Comparison of ENCODE assay signal across 8 cellular contexts in genomic region chr1:171740987-171741871, GRCh38. TPM values are rescaled to one million over a fixed set of nuclear protein-coding genes. Genes with fewer than 3 reads are reported as not detected.
DNase-seq lines count a peak whose midpoint lies in the region; ATAC-seq and TF ChIP-seq lines count a peak whose summit lies in the region.

No MANE protein-coding gene starts in this region.

- peak overlapping the region; percentile 86 for H3K9ac ChIP-seq in SK-N-MC (ENCODE audit: insufficient read length)

- H3K27me3 ChIP-seq in CD4-positive, CD25-positive, alpha-beta regulatory T cell (ENCODE audit: control insufficient read depth, insufficient read depth, low read length), result no peaks in the 10 kb centered on the region
- no peaks in the 10 kb centered on the region for H3K27me3 ChIP-seq in adrenal gland
- H3K27me3 ChIP-seq in right atrium auricular region, result no peaks in the 10 kb centered on the region
- no peaks in the 10 kb centered on the region for H3K27me3 ChIP-seq in psoas muscle (ENCODE audit: insufficient read depth in 3 of 3, low read length in 2 of 3)

- peak in 3 of 6 experiments; percentile 2 to 30 (median 10) for TF ChIP-seq CTCF in adrenal gland (IDR thresholded peaks at IDR 0.05)
- no peak for TF ChIP-seq CTCF in right atrium auricular region (IDR thresholded peaks at IDR 0.05)
- no peak for TF ChIP-seq CTCF in psoas muscle (IDR thresholded peaks at IDR 0.05)

- TF ChIP-seq POLR2A in adrenal gland (IDR thresholded peaks at IDR 0.05), result no peak

- WGBS in adrenal gland, 4 donors, result 1 to 2% (median 2%) methylated on average over 28 of the region's 28 CpGs
- WGBS in psoas muscle, 3 donors, result 1% methylated on average over 28 of the region's 28 CpGs

- H3K27me3 Mint-ChIP-seq in CD4-positive, CD25-positive, alpha-beta regulatory T cell, result no peaks in the 10 kb centered on the region

- peak; percentile 17 to 82 (median 32) for DNase-seq in CD4-positive, CD25-positive, alpha-beta regulatory T cell
- peak; percentile 15 for DNase-seq in Jurkat, Clone E6-1 (ENCODE audit: low read depth, low spot score)
- no peak for DNase-seq in SK-N-MC (ENCODE audit: low read depth, low spot score)
- DNase-seq in adrenal gland, result peak; percentile 32 to 77 (median 53)
- no peak for DNase-seq in right atrium auricular region (ENCODE audit: low spot score)
- DNase-seq in psoas muscle, result peak; percentile 29 to 69
- DNase-seq in NCI-H2196 (lab: John Stamatoyannopoulos, UW; ENCODE audit: unreplicated experiment), result no peak

- H3K27ac ChIP-seq in CD4-positive, CD25-positive, alpha-beta regulatory T cell (ENCODE audit: insufficient read depth, low read length, poor library complexity, severe bottlenecking), result peak overlapping the region; percentile 95
- H3K27ac ChIP-seq in SK-N-MC, result no peak overlapping the region
- H3K27ac ChIP-seq in adrenal gland, result peak overlapping the region; percentile 84 to 98 (median 95)
- H3K27ac ChIP-seq in right atrium auricular region, result peak overlapping the region; percentile 94 to 95
- H3K27ac ChIP-seq in psoas muscle, result peak overlapping the region; percentile 98

- intact Hi-C loops in adrenal gland (cut with DNase I), result no loop called here
- intact Hi-C loops in psoas muscle (cut with DNase I), result loop anchor here (5.0 to 10.0 kb wide), 3 partner anchors 41 to 254 kb away; partner anchors contain the start of genes METTL13 (in 1 of the 2) and PRRC2C (in 1 of the 2)

- H3K36me3 Mint-ChIP-seq in CD4-positive, CD25-positive, alpha-beta regulatory T cell, result peaks cover 11% of the 10 kb centered on the region

- peaks cover 21% of the 10 kb centered on the region for H3K36me3 ChIP-seq in CD4-positive, CD25-positive, alpha-beta regulatory T cell (ENCODE audit: control insufficient read depth, insufficient read depth, low read length)
- H3K36me3 ChIP-seq in SK-N-MC (ENCODE audit: insufficient read depth, low read length), result peaks cover 10% of the 10 kb centered on the region
- H3K36me3 ChIP-seq in adrenal gland (replicated peaks in 1 of 2), result peaks cover 0 to 9% of the 10 kb centered on the region in 2 donors
- peaks cover 18% of the 10 kb centered on the region for H3K36me3 ChIP-seq in right atrium auricular region
- peaks cover 0 to 25% of the 10 kb centered on the region in 2 donors for H3K36me3 ChIP-seq in psoas muscle (ENCODE audit: insufficient read depth in 1 of 2, low read depth in 1 of 2)

- peaks cover 25 to 63% (median 49%) of the 10 kb centered on the region in 4 donors for H3K4me1 Mint-ChIP-seq in CD4-positive, CD25-positive, alpha-beta regulatory T cell

- ATAC-seq in CD4-positive, CD25-positive, alpha-beta regulatory T cell (ENCODE audit: low read depth in 2 of 2), result peak in 1 of 2 donors; percentile 18
- ATAC-seq in GM21367 (IDR thresholded peaks at IDR 0.05; ENCODE audit: unreplicated experiment) (peak; percentile 27), psoas muscle (peak; percentile 41 to 64 (median 53))

- H3K4me3 Mint-ChIP-seq in CD4-positive, CD25-positive, alpha-beta regulatory T cell, result peak overlapping the region; percentile 97 to 99 (median 99)

- peak overlapping the region; percentile 98 to 100 (median 100) for H3K27ac Mint-ChIP-seq in CD4-positive, CD25-positive, alpha-beta regulatory T cell

- H3K9me3 ChIP-seq in CD4-positive, CD25-positive, alpha-beta regulatory T cell (ENCODE audit: control insufficient read depth in 2 of 2, low read length in 2 of 2), result no peaks in the 10 kb centered on the region
- no peaks in the 10 kb centered on the region for H3K9me3 ChIP-seq in SK-N-MC (ENCODE audit: low read depth, low read length)
- H3K9me3 ChIP-seq in adrenal gland (replicated peaks in 1 of 3), result no peaks in the 10 kb centered on the region
- no peaks in the 10 kb centered on the region for H3K9me3 ChIP-seq in right atrium auricular region
- no peaks in the 10 kb centered on the region for H3K9me3 ChIP-seq in psoas muscle

- peaks cover 0 to 1% (median 0%) of the 10 kb centered on the region in 7 donors for H3K9me3 Mint-ChIP-seq in CD4-positive, CD25-positive, alpha-beta regulatory T cell

- peaks cover 50% of the 10 kb centered on the region for H3K4me1 ChIP-seq in CD4-positive, CD25-positive, alpha-beta regulatory T cell (ENCODE audit: control insufficient read depth, insufficient read depth, low read length, poor library complexity, severe bottlenecking)
- H3K4me1 ChIP-seq in adrenal gland (replicated peaks in 1 of 2) (peaks cover 27 to 37% of the 10 kb centered on the region in 2 donors), right atrium auricular region (peaks cover 0 to 27% of the 10 kb centered on the region in 2 donors), psoas muscle (peaks cover 35% of the 10 kb centered on the region)

- H3K4me3 ChIP-seq in CD4-positive, CD25-positive, alpha-beta regulatory T cell (ENCODE audit: low read depth, low read length), result peak overlapping the region; percentile 92
- H3K4me3 ChIP-seq in Jurkat, Clone E6-1 (ENCODE audit: low read length), result peak overlapping the region; percentile 74
- H3K4me3 ChIP-seq in SK-N-MC, result peak overlapping the region; percentile 99
- H3K4me3 ChIP-seq in adrenal gland, result peak overlapping the region; percentile 17 to 93 (median 82)
- peak overlapping the region; percentile 83 to 94 for H3K4me3 ChIP-seq in right atrium auricular region
- peak overlapping the region; percentile 79 for H3K4me3 ChIP-seq in psoas muscle

RNA-seq across cellular contexts. Expression of gene VAMP4, which starts 0.6 kb away (rescaled TPM):
- total RNA-seq in CD4-positive, CD25-positive, alpha-beta regulatory T cell, result 23.1 TPM
- polyA plus RNA-seq in CD4-positive, CD25-positive, alpha-beta regulatory T cell, result 10 to 100 TPM; 16.1 to 25.3 (median 20.9) TPM
- 10.4 TPM for polyA plus RNA-seq in Jurkat, Clone E6-1 (2012; ENCODE audit: insufficient read depth, insufficient read length)
- 10 to 100 TPM in 6 of 8 donors, 1 to 10 TPM in 2; 7.1 to 23.5 (median 16.4) TPM for total RNA-seq in adrenal gland
- polyA plus RNA-seq in adrenal gland, result 10 to 100 TPM in 1 of 3 donors, 1 to 10 TPM in 2; 6.1 to 23.7 (median 7.7) TPM
- total RNA-seq in right atrium auricular region, result 1 to 10 TPM; 4.9 to 5.9 TPM
- total RNA-seq in psoas muscle, result 10 to 100 TPM in 1 of 4 donors, 1 to 10 TPM in 3; 5.7 to 10.3 (median 7.9) TPM
- polyA plus RNA-seq in psoas muscle, result 10 to 100 TPM in 1 of 3 donors, 1 to 10 TPM in 2; 4.6 to 11.3 (median 5.6) TPM

RNA-seq across cellular contexts. Expression of gene METTL13, which starts 40.2 kb away (rescaled TPM):
- total RNA-seq in CD4-positive, CD25-positive, alpha-beta regulatory T cell, result 17.5 TPM
- polyA plus RNA-seq in CD4-positive, CD25-positive, alpha-beta regulatory T cell, result 10 to 100 TPM; 24.2 to 38.4 (median 32.7) TPM
- 48.4 TPM for polyA plus RNA-seq in Jurkat, Clone E6-1 (2012; ENCODE audit: insufficient read depth, insufficient read length)
- total RNA-seq in adrenal gland (10 to 100 TPM; 22.7 to 38.3 (median 32.7) TPM), right atrium auricular region (10 to 100 TPM; 14.8 to 15.0 TPM), psoas muscle (10 to 100 TPM; 19.0 to 26.8 (median 23.1) TPM)
- polyA plus RNA-seq in adrenal gland (10 to 100 TPM in 2 of 3 donors, 1 to 10 TPM in 1; 9.6 to 37.1 (median 12.3) TPM), psoas muscle (10 to 100 TPM; 15.0 to 66.4 (median 41.4) TPM)

Comparison
In these comparisons a context has a peak if more than half of its experiments do, and no peak if none do; other contexts are left out.
1. DNase-seq: peak in CD4-positive, CD25-positive, alpha-beta regulatory T cell (3 of 3), Jurkat, Clone E6-1 (single experiment), adrenal gland (7 of 7) and psoas muscle (2 of 2); none in SK-N-MC (single experiment), right atrium auricular region (single experiment) and NCI-H2196 (single experiment).
2. intact Hi-C loops: an anchor here in psoas muscle (5.0 to 10.0 kb wide); none called in adrenal gland.
3. Peak in every context shown above with its lines, with median percentiles within 50 percentile points of each other: H3K4me3 ChIP-seq.